Comparison of ENCODE assay signal across 9 cellular contexts in genomic region chr3:146252445-146252844, GRCh38. TPM values are rescaled to one million over a fixed set of nuclear protein-coding genes. Genes with fewer than 3 reads are reported as not detected.
DNase-seq lines count a peak whose midpoint lies in the region; ATAC-seq, FAIRE-seq and TF ChIP-seq lines count a peak whose summit lies in the region.
"Not testable (repeated sequence)": the region's sequence is repeated elsewhere in the genome, so short reads cannot be mapped to it uniquely, and the experiment has no call there.
"Had no signal": no experiment of that assay in that cellular context is flagged by ENCODE, and none has a peak within 500 bp of the region (broad histone marks: within the 10 kb centered on the region; RNA-seq: fewer than 3 reads in every experiment).

No MANE protein-coding gene starts in this region.

- TF ChIP-seq CTCF in body of pancreas (IDR thresholded peaks at IDR 0.05); heart left ventricle (IDR thresholded peaks at IDR 0.05); HepG2 (CRISPR knock-in tag; IDR thresholded peaks at IDR 0.05); osteocyte (IDR thresholded peaks at IDR 0.05); spleen (IDR thresholded peaks at IDR 0.05 in 8 of 11, conservative IDR thresholded peaks at IDR 0.05 in 3 of 11); tibial artery (IDR thresholded peaks at IDR 0.05): not testable (repeated sequence)

- H3K9me3 Mint-ChIP-seq in osteocyte (ENCODE audit: unreplicated experiment) = not testable (repeated sequence)

- H3K9ac ChIP-seq in HepG2 (ENCODE audit: insufficient read depth, low read depth, low read length) = not testable (repeated sequence)

- H3K27ac ChIP-seq in body of pancreas (peak overlapping the region in 3 of 4 donors; percentile 93 to 96 (median 95)), heart left ventricle (peak overlapping the region in 8 of 12 donors; percentile 82 to 96 (median 88)), spleen (peak overlapping the region in 7 of 8 donors; percentile 89 to 94 (median 92)), tibial artery (peak overlapping the region; percentile 89 to 98)
- not testable (repeated sequence) for H3K27ac ChIP-seq in HepG2 (ENCODE audit: extremely low read length, insufficient read depth, low read length)

- peak; percentile 10 for DNase-seq in NCI-H748 (lab: John Stamatoyannopoulos, UW; ENCODE audit: unreplicated experiment)
- DNase-seq in body of pancreas; heart left ventricle; HepG2 (ENCODE audit: low spot score); osteocyte (ENCODE audit: extremely low spot score, unreplicated experiment); spleen; tibial artery: not testable (repeated sequence)

- intact Hi-C loops in body of pancreas (cut with DNase I); HepG2 (cut with micrococcal nuclease; ENCODE audit: unreplicated experiment); spleen (cut with DNase I; ENCODE audit: low total_unique reads); tibial artery (cut with DNase I; ENCODE audit: low total_unique reads): not testable (repeated sequence)
- intact Hi-C loops in heart left ventricle (cut with DNase I) = loop anchor here in 1 of 10 donors (5.0 kb wide), 1 partner anchor 55 kb away; no protein-coding TSS in a partner anchor

- not testable (repeated sequence) for BruUV-seq in HepG2 (replicated peaks; lab: Mats Ljungman, UMichigan)

- CTCF ChIA-PET in HepG2 (lab: Yijun Ruan, JAX; ENCODE audit: low intra/inter-chr PET ratio, low total read pairs) = not testable (repeated sequence)

- POLR2A ChIA-PET in HepG2 (lab: Yijun Ruan, JAX) = not testable (repeated sequence)

- H3K9me3 ChIP-seq in body of pancreas; HepG2 (ENCODE audit: low read length); tibial artery: not testable (repeated sequence)
- H3K9me3 ChIP-seq in heart left ventricle = peaks cover 0 to 20% (median 0%) of the 10 kb centered on the region in 12 donors
- peaks cover 0 to 13% (median 5%) of the 10 kb centered on the region in 8 donors for H3K9me3 ChIP-seq in spleen

- H3K4me2 ChIP-seq in HepG2 (ENCODE audit: low read depth, low read length) = not testable (repeated sequence)

- H4K20me1 ChIP-seq in HepG2 (ENCODE audit: insufficient read depth, low read length) = not testable (repeated sequence)

- WGBS in body of pancreas, 2 donors = 85% methylated on average over 10 of the region's 10 CpGs
- 80 to 88% (median 86%) methylated on average over 10 of the region's 10 CpGs for WGBS in heart left ventricle, 4 donors
- WGBS in HepG2 (ENCODE audit: low lambda C conversion rate) = 77% methylated on average over 10 of the region's 10 CpGs
- WGBS in spleen, 5 donors = 78 to 87% (median 82%) methylated on average over 10 of the region's 10 CpGs

- not testable (repeated sequence) for ATAC-seq in body of pancreas, heart left ventricle, HepG2

- H3K4me1 ChIP-seq in body of pancreas (peaks cover 25% of the 10 kb centered on the region), heart left ventricle (peaks cover 0 to 14% (median 8%) of the 10 kb centered on the region in 12 donors), spleen (peaks cover 3 to 31% (median 11%) of the 10 kb centered on the region in 6 donors), tibial artery (peaks cover 0 to 23% (median 0%) of the 10 kb centered on the region in 4 donors)
- not testable (repeated sequence) for H3K4me1 ChIP-seq in HepG2 (ENCODE audit: insufficient read depth, low read length)

- H3K4me3 ChIP-seq in body of pancreas; heart left ventricle; HepG2 (replicated peaks in 1 of 3; ENCODE audit: insufficient read depth in 1 of 3, low read depth in 2 of 3, low read length in 3 of 3); spleen; tibial artery: not testable (repeated sequence)

- H3K27ac Mint-ChIP-seq in osteocyte (ENCODE audit: unreplicated experiment) = not testable (repeated sequence)

- H3K36me3 ChIP-seq in body of pancreas (replicated peaks in 1 of 2; ENCODE audit: insufficient read depth in 1 of 2, low read depth in 2 of 2); heart left ventricle; HepG2 (replicated peaks in 1 of 2; ENCODE audit: control insufficient read depth in 1 of 2, insufficient read depth in 2 of 2, low read length in 2 of 2); spleen; tibial artery: not testable (repeated sequence)

- TF ChIP-seq POLR2A in body of pancreas (IDR thresholded peaks at IDR 0.05); heart left ventricle (IDR thresholded peaks at IDR 0.05); HepG2 (IDR thresholded peaks at IDR 0.05; ENCODE audit: insufficient read depth in 1 of 2, low read depth in 2 of 2, low read length in 2 of 2); spleen (IDR thresholded peaks at IDR 0.05): not testable (repeated sequence)

- not testable (repeated sequence) for H3K79me2 ChIP-seq in HepG2 (ENCODE audit: insufficient read depth, low read length)

- H2AFZ ChIP-seq in HepG2 (ENCODE audit: low read length) = not testable (repeated sequence)

- H3K4me1 Mint-ChIP-seq in osteocyte (ENCODE audit: unreplicated experiment) = peaks cover 25% of the 10 kb centered on the region

- not testable (repeated sequence) for H3K27me3 Mint-ChIP-seq in osteocyte (ENCODE audit: unreplicated experiment)

- not testable (repeated sequence) for H3K27me3 ChIP-seq in body of pancreas; heart left ventricle; HepG2 (ENCODE audit: control insufficient read depth in 1 of 2, insufficient read depth in 2 of 2, low read length in 2 of 2); tibial artery
- peaks cover 0 to 35% (median 8%) of the 10 kb centered on the region in 7 donors for H3K27me3 ChIP-seq in spleen (replicated peaks in 1 of 7)

- peak overlapping the region; percentile 6 for H3K4me3 Mint-ChIP-seq in osteocyte (ENCODE audit: unreplicated experiment)

- not testable (repeated sequence) for TF ChIP-seq RAD21 in HepG2 (CRISPR knock-in tag; IDR thresholded peaks at IDR 0.05)

- not testable (repeated sequence) for H3K36me3 Mint-ChIP-seq in osteocyte (ENCODE audit: unreplicated experiment)

- TF ChIP-seq EP300 in HepG2 (IDR thresholded peaks at IDR 0.05; ENCODE audit: low read depth in 2 of 2, low read length in 2 of 2); HepG2 (CRISPR knock-in tag; IDR thresholded peaks at IDR 0.05; ENCODE audit: borderline replicate concordance): not testable (repeated sequence)

- FAIRE-seq in HepG2 (lab: Jason Lieb, UNC) = not testable (repeated sequence)

- in situ Hi-C loops in HepG2 (cut with HindIII; ENCODE audit: extremely low pct_ligation_motif_present, low pct_unique_long_range_greater_than_20kb) = not testable (repeated sequence)

TF ChIP-seq in HepG2, 621 proteins besides CTCF, POLR2A, EP300 and RAD21:
- TF ChIP-seq ZNF761 (CRISPR knock-in tag; conservative IDR thresholded peaks at IDR 0.05) = peak; percentile 99

RNA-seq across cellular contexts. Expression of gene PLSCR4, which starts 1.5 kb away (rescaled TPM):
- total RNA-seq in body of pancreas (10 to 100 TPM; 19.4 to 28.5 TPM), heart left ventricle (10 to 100 TPM in 6 of 9 donors, 1 to 10 TPM in 3; 6.2 to 36.3 (median 13.8) TPM), HepG2 (2016; rRNA removed; fragmentation: Illumina TruSeq; extraction: Trizol) (1.5 and 1.8 TPM in 2 replicates), osteocyte (43.4 and 44.3 TPM in 2 replicates), spleen (10 to 100 TPM; 31.8 to 77.5 (median 44.3) TPM)
- polyA plus RNA-seq in heart left ventricle (1 to 10 TPM; 4.0 to 6.0 TPM), HepG2 (2011; rRNA removed) (59.0 and 67.3 TPM in 2 replicates), spleen (10 to 100 TPM in 1 of 3 donors, 1 to 10 TPM in 2; 4.7 to 12.1 (median 6.2) TPM)
- 0.44 and 1.0 TPM in 2 replicates for total RNA-seq in HepG2 (2016; cell fraction: cytosol; rRNA removed; fragmentation: Illumina TruSeq; extraction: Trizol; ENCODE audit: low read depth)
- 1.3 and 2.4 TPM in 2 replicates for total RNA-seq in HepG2 (2016; cell fraction: insoluble cytoplasmic fraction; rRNA removed; fragmentation: Illumina TruSeq; extraction: Trizol)
- total RNA-seq in HepG2 (2016; cell fraction: membrane; rRNA removed; fragmentation: Illumina TruSeq; extraction: Trizol) = 0.59 and 0.68 TPM in 2 replicates
- 3.8 and 4.6 TPM in 2 replicates for total RNA-seq in HepG2 (2016; cell fraction: nucleus; rRNA removed; fragmentation: Illumina TruSeq; extraction: Trizol)
- 27.4 and 44.1 TPM in 2 replicates for polyA plus RNA-seq in HepG2 (2011; cell fraction: cytosol; rRNA removed)
- 67.2 and 67.3 TPM in 2 replicates for polyA plus RNA-seq in HepG2 (2011; cell fraction: nucleus; rRNA removed)
- 39.1 and 43.5 TPM in 2 replicates for polyA plus RNA-seq in HepG2 (2012)
- 0.25 and 0.26 TPM in 2 replicates for polyA plus RNA-seq in HepG2 (2016; cell fraction: cytosol; fragmentation: Illumina TruSeq; extraction: Trizol; ENCODE audit: low read depth)
- 1.4 and 2.2 TPM in 2 replicates for polyA plus RNA-seq in HepG2 (2016; cell fraction: insoluble cytoplasmic fraction; fragmentation: Illumina TruSeq; extraction: Trizol; ENCODE audit: low read depth)
- polyA plus RNA-seq in HepG2 (2016; cell fraction: membrane; fragmentation: Illumina TruSeq; extraction: Trizol; ENCODE audit: low read depth) = 0.14 and 0.26 TPM in 2 replicates
- polyA plus RNA-seq in HepG2 (2016; cell fraction: nucleus; fragmentation: Illumina TruSeq; extraction: Trizol; ENCODE audit: insufficient read depth, low read depth) = 3.5 and 3.6 TPM in 2 replicates
- polyA minus RNA-seq in HepG2 (2011; rRNA and poly(A)+ RNA removed; ENCODE audit: low replicate concordance) = 9.6 and 70.2 TPM in 2 replicates
- 22.8 and 27.0 TPM in 2 replicates for polyA minus RNA-seq in HepG2 (2011; cell fraction: cytosol; rRNA and poly(A)+ RNA removed)
- 80.7 and 102 TPM in 2 replicates for polyA minus RNA-seq in HepG2 (2011; cell fraction: nucleus; rRNA and poly(A)+ RNA removed)
- total RNA-seq: CD8-positive, alpha-beta T cell; GM12878 had no signal
